Comparison of ENCODE assay signal across 10 cellular contexts in the genomic region with DNA sequence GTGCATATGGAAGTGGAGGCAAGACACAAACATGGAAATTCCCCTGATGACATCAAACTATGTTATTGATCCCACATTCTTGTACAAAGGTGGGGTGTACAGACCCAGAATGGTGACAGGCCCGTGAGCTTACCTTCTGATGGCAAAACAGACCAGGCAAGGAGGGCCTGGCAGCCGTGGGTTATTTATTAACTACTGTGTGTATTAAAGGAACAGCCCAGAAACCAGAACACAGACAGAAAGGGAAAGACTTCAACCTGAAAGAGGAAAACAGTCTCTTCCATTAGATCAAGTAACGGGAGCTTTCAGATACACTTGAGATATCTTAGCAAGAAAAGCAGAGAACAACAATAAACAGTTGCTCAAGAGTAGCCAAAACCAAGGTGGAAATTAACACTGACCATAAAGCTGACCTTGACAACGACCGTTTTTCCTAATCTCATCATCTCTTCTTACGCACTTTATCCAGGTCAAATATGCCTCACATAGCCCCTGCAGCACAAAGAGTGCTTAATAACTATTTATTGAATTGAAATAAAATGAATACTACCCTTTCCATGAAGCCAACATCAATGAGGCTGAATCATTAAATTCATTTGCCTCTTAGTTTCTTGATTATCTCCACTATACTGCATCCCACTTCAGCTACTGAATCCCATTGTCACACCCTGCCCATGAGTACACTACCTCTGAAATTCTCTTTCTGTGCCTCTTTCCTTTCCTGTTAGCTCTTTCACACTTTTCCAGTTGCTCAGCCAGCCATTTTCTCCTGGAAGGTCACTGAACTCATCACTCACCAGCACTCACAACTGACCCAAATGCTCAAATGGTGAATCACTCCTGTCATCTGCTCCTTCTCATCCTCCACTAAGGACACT.
DNase-seq lines count a peak whose midpoint lies in the region; ATAC-seq and TF ChIP-seq lines count a peak whose summit lies in the region.
"Had no signal": no experiment of that assay in that cellular context is flagged by ENCODE, and none has a peak within 500 bp of the region (broad histone marks: within the 10 kb centered on the region; RNA-seq: fewer than 3 reads in every experiment).

No MANE protein-coding gene starts in this region.

- no peak overlapping the region for H3K27ac Mint-ChIP-seq in WTC11
- H3K27ac Mint-ChIP-seq in CD4-positive, alpha-beta memory T cell = no peak overlapping the region
- H3K27ac Mint-ChIP-seq: activated naive CD8-positive, alpha-beta T cell treated with anti-CD3 and anti-CD28 coated beads, Interleukin-2, amount 10 ng/mL, durations not matched to agents 7 days and 5 days had no signal

- H3K36me3 Mint-ChIP-seq in WTC11 = no peaks in the 10 kb centered on the region
- H3K36me3 Mint-ChIP-seq in CD4-positive, alpha-beta memory T cell = no peaks in the 10 kb centered on the region
- H3K36me3 Mint-ChIP-seq: activated naive CD8-positive, alpha-beta T cell treated with anti-CD3 and anti-CD28 coated beads, Interleukin-2, amount 10 ng/mL, durations not matched to agents 7 days and 5 days had no signal

- peak overlapping the region; percentile 69 for H3K4me2 ChIP-seq in skeletal muscle satellite cell (ENCODE audit: low read length)

- H3K4me1 ChIP-seq in skeletal muscle satellite cell (ENCODE audit: control insufficient read depth, insufficient read depth, low read length) = peaks cover 17% of the 10 kb centered on the region
- no peaks in the 10 kb centered on the region for H3K4me1 ChIP-seq in CD4-positive, alpha-beta memory T cell (ENCODE audit: insufficient read depth, low read length)

- H3K27me3 ChIP-seq in skeletal muscle satellite cell (ENCODE audit: control insufficient read depth, insufficient read depth, low read length) = no peaks in the 10 kb centered on the region
- H3K27me3 ChIP-seq in CD4-positive, alpha-beta memory T cell (ENCODE audit: insufficient read depth, low read length) = no peaks in the 10 kb centered on the region

- intact Hi-C loops in CD4-positive, alpha-beta memory T cell (cut with micrococcal nuclease) = no loop called here

- H3K27me3 Mint-ChIP-seq in WTC11 (ENCODE audit: low read depth) = no peaks in the 10 kb centered on the region
- H3K27me3 Mint-ChIP-seq in CD4-positive, alpha-beta memory T cell = peaks cover 0 to 6% of the 10 kb centered on the region in 2 donors

- no peaks in the 10 kb centered on the region for H3K9me3 ChIP-seq in skeletal muscle satellite cell (replicated peaks; ENCODE audit: low read length)
- no peaks in the 10 kb centered on the region for H3K9me3 ChIP-seq in CD4-positive, alpha-beta memory T cell (ENCODE audit: control insufficient read depth in 1 of 2, low read length in 2 of 2)
- H3K9me3 ChIP-seq: thoracic aorta had no signal

- H3K9ac ChIP-seq in skeletal muscle satellite cell (ENCODE audit: low read depth, low read length) = no peak overlapping the region

- ATAC-seq in WTC11 (peak; percentile 38; the same call in 1 of the 2 replicates), GM18502 (IDR thresholded peaks at IDR 0.05; ENCODE audit: poor library complexity, unreplicated experiment) (no peak)

- TF ChIP-seq CTCF in WTC11 (IDR thresholded peaks at IDR 0.05) = no peak

- peaks cover 5% of the 10 kb centered on the region for H3K4me1 Mint-ChIP-seq in WTC11
- H3K4me1 Mint-ChIP-seq in CD4-positive, alpha-beta memory T cell = no peaks in the 10 kb centered on the region
- H3K4me1 Mint-ChIP-seq: activated naive CD8-positive, alpha-beta T cell treated with anti-CD3 and anti-CD28 coated beads, Interleukin-2, amount 10 ng/mL, durations not matched to agents 7 days and 5 days had no signal

- no peaks in the 10 kb centered on the region for H3K36me3 ChIP-seq in skeletal muscle satellite cell (ENCODE audit: insufficient read depth, low read length)
- H3K36me3 ChIP-seq in CD4-positive, alpha-beta memory T cell (ENCODE audit: insufficient read depth, low read length) = no peaks in the 10 kb centered on the region
- H3K36me3 ChIP-seq: thoracic aorta had no signal

- H3K4me3 ChIP-seq in skeletal muscle satellite cell (ENCODE audit: low read length) = no peak overlapping the region
- no peak overlapping the region for H3K4me3 ChIP-seq in CD4-positive, alpha-beta memory T cell (ENCODE audit: low read length in 2 of 2)
- H3K4me3 ChIP-seq: thoracic aorta had no signal

- no peak overlapping the region for H3K4me3 Mint-ChIP-seq in WTC11
- no peak overlapping the region for H3K4me3 Mint-ChIP-seq in CD4-positive, alpha-beta memory T cell
- H3K4me3 Mint-ChIP-seq: activated naive CD8-positive, alpha-beta T cell treated with anti-CD3 and anti-CD28 coated beads, Interleukin-2, amount 10 ng/mL, durations not matched to agents 7 days and 5 days had no signal

- H3K9me3 Mint-ChIP-seq in WTC11 = 0 out of 2 replicates have a peak, but pooled peaks cover 3% of the 10 kb centered on the region
- H3K9me3 Mint-ChIP-seq in CD4-positive, alpha-beta memory T cell = peaks cover 0 to 2% (median 0%) of the 10 kb centered on the region in 8 donors
- H3K9me3 Mint-ChIP-seq: activated naive CD8-positive, alpha-beta T cell treated with anti-CD3 and anti-CD28 coated beads, Interleukin-2, amount 10 ng/mL, durations not matched to agents 7 days and 5 days had no signal

- peak; percentile 35 for DNase-seq in GOT3 (lab: John Stamatoyannopoulos, UW)
- DNase-seq in WTC11 (ENCODE audit: low spot score) = no peak
- DNase-seq in hepatic stellate cell (ENCODE audit: low spot score) = peak; percentile 70
- no peak for DNase-seq in NCI-H82 treated with DMSO at 0.1 percent for 48 hours (lab: John Stamatoyannopoulos, UW; ENCODE audit: unreplicated experiment)
- DNase-seq in stimulated activated naive CD4-positive, alpha-beta T cell (lab: John Stamatoyannopoulos, UW) = no peak
- no peak for DNase-seq in CD4-positive, alpha-beta memory T cell
- DNase-seq: activated naive CD8-positive, alpha-beta T cell treated with anti-CD3 and anti-CD28 coated beads, Interleukin-2, amount 10 ng/mL, durations not matched to agents 7 days and 5 days had no signal

- CTCF ChIA-PET in WTC11 (lab: Charles Lee) = interaction anchor here (0.9 kb wide), 2 partner anchors 54 to 59 kb away, joined by 3 read pairs; no protein-coding TSS in a partner anchor
- CTCF ChIA-PET in CD4-positive, alpha-beta memory T cell (lab: Charles Lee; ENCODE audit: partially characterized antibody) = interaction anchor here (1.4 kb wide), 1 partner anchor 54 kb away, joined by 4 read pairs; no protein-coding TSS in a partner anchor

- no peak overlapping the region for H3K27ac ChIP-seq in CD4-positive, alpha-beta memory T cell (ENCODE audit: low read depth, low read length)
- H3K27ac ChIP-seq: thoracic aorta had no signal

- POLR2A ChIA-PET in WTC11 (lab: Charles Lee) = no interaction called here
- POLR2A ChIA-PET in CD4-positive, alpha-beta memory T cell (lab: Charles Lee; ENCODE audit: partially characterized antibody) = no interaction called here

TF ChIP-seq in WTC11, 78 proteins besides CTCF, POLR2A, EP300 and RAD21:
- TF ChIP-seq, protein P1, sequence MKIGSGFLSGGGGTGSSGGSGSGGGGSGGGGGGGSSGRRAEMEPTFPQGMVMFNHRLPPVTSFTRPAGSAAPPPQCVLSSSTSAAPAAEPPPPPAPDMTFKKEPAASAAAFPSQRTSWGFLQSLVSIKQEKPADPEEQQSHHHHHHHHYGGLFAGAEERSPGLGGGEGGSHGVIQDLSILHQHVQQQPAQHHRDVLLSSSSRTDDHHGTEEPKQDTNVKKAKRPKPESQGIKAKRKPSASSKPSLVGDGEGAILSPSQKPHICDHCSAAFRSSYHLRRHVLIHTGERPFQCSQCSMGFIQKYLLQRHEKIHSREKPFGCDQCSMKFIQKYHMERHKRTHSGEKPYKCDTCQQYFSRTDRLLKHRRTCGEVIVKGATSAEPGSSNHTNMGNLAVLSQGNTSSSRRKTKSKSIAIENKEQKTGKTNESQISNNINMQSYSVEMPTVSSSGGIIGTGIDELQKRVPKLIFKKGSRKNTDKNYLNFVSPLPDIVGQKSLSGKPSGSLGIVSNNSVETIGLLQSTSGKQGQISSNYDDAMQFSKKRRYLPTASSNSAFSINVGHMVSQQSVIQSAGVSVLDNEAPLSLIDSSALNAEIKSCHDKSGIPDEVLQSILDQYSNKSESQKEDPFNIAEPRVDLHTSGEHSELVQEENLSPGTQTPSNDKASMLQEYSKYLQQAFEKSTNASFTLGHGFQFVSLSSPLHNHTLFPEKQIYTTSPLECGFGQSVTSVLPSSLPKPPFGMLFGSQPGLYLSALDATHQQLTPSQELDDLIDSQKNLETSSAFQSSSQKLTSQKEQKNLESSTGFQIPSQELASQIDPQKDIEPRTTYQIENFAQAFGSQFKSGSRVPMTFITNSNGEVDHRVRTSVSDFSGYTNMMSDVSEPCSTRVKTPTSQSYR (CRISPR knock-in tag; IDR thresholded peaks at IDR 0.05) = no peak
- TF ChIP-seq, protein P2, sequence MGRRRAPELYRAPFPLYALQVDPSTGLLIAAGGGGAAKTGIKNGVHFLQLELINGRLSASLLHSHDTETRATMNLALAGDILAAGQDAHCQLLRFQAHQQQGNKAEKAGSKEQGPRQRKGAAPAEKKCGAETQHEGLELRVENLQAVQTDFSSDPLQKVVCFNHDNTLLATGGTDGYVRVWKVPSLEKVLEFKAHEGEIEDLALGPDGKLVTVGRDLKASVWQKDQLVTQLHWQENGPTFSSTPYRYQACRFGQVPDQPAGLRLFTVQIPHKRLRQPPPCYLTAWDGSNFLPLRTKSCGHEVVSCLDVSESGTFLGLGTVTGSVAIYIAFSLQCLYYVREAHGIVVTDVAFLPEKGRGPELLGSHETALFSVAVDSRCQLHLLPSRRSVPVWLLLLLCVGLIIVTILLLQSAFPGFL (CRISPR knock-in tag; IDR thresholded peaks at IDR 0.05; ENCODE audit: borderline replicate concordance) = no peak
- TF ChIP-seq NR3C1 (CRISPR knock-in tag; conservative IDR thresholded peaks at IDR 0.05; ENCODE audit: low read depth) = no peak
- no peak for TF ChIP-seq MYBL2 (CRISPR knock-in tag; IDR thresholded peaks at IDR 0.05)
- TF ChIP-seq MXD4 (CRISPR knock-in tag; IDR thresholded peaks at IDR 0.05; ENCODE audit: borderline replicate concordance) = no peak
- no peak for TF ChIP-seq ZNF219 (CRISPR knock-in tag; IDR thresholded peaks at IDR 0.05; ENCODE audit: borderline replicate concordance)
- TF ChIP-seq ZNF232 (CRISPR knock-in tag; IDR thresholded peaks at IDR 0.05) = no peak
- TF ChIP-seq FOXJ3 (CRISPR knock-in tag; IDR thresholded peaks at IDR 0.05; ENCODE audit: borderline replicate concordance) = no peak

Comparison
In these comparisons a context has a peak if more than half of its experiments do, and no peak if none do; other contexts are left out.
1. DNase-seq: peak in GOT3 (single experiment) and hepatic stellate cell (single experiment); none in WTC11 (single experiment), NCI-H82 treated with DMSO at 0.1 percent for 48 hours (single experiment), stimulated activated naive CD4-positive, alpha-beta T cell (0 of 6) and CD4-positive, alpha-beta memory T cell (0 of 5).